10 cellular contexts compared by ENCODE assay signal in the genomic region with DNA sequence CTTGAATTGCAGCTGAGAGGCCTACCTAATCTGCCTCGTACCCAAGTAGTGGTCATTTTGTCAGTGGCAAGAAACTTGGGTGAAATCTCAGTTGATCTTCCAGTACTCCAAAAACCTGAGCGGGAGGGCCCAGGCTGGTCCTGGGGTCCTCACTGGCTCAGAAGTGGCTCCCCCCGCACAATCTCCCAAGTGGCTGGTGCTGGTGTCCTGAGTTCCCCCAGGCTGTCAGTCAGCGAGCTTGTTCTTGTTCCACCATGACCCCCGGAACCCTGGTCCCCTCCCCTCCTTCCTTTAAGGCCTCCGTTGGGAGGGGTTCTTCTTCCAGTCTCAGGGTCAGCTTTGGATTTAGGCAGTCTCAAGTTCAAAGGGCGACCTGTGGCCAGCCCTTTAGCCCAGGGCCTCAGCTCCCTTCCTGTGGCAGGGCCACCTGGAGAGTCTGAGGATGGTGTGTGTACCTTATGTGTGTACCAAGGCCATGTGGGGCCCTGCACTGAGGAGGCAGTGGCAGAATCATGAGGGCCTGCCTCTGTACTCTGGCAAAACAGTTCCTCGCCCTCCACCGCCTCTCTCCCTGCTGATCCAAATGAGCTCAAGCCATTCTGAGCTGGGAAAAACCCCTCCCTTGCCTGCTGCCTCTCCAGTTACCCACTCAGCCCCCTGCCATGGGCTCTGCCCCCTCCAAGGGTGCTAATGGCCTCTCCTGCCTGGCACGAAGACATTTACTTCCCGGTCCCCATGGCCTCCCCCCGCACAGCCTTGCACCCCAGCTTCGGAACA. TPM values are rescaled to one million over a fixed set of nuclear protein-coding genes. Genes with fewer than 3 reads are reported as not detected.
DNase-seq lines count a peak whose midpoint lies in the region; ATAC-seq and TF ChIP-seq lines count a peak whose summit lies in the region.
"Had no signal": no experiment of that assay in that cellular context is flagged by ENCODE, and none has a peak within 500 bp of the region (broad histone marks: within the 10 kb centered on the region; RNA-seq: fewer than 3 reads in every experiment).

No MANE protein-coding gene starts in this region.

- no peak for TF ChIP-seq CTCF in 22Rv1 (IDR thresholded peaks at IDR 0.05)

- no peaks in the 10 kb centered on the region for H3K9me3 ChIP-seq in NT2/D1 (ENCODE audit: insufficient read depth, low read length)
- H3K9me3 ChIP-seq in mesodermal cell (ENCODE audit: control insufficient read depth, low read length), result no peaks in the 10 kb centered on the region

- no peak overlapping the region for H3K4me3 ChIP-seq in NT2/D1 (ENCODE audit: insufficient read length, low read depth)
- H3K4me3 ChIP-seq in mesodermal cell (ENCODE audit: extremely low read depth, insufficient read depth, low read length, poor library complexity, severe bottlenecking), result no peak overlapping the region
- H3K4me3 ChIP-seq: skin epidermis had no signal

- H3K4me1 ChIP-seq in NT2/D1 (ENCODE audit: insufficient read depth, insufficient read length), result peaks cover 15% of the 10 kb centered on the region
- H3K4me1 ChIP-seq in mesodermal cell (ENCODE audit: control insufficient read depth, insufficient read depth, low read length, poor library complexity, severe bottlenecking), result peaks cover 23% of the 10 kb centered on the region

- H3K36me3 ChIP-seq in NT2/D1 (ENCODE audit: insufficient read depth, insufficient read length, low read length) (peaks cover 55% of the 10 kb centered on the region), mesodermal cell (ENCODE audit: control insufficient read depth, insufficient read depth, low read length) (peaks cover 30% of the 10 kb centered on the region)

- peak overlapping the region; percentile 15 for H3K9ac ChIP-seq in NT2/D1 (ENCODE audit: insufficient read length, low read depth)

- H3K27ac ChIP-seq in 22Rv1 (peak overlapping the region; percentile 10; the same call in 1 of the 2 replicates), mesodermal cell (ENCODE audit: low read depth, low read length, severe bottlenecking) (peak overlapping the region; percentile 1)

- no peak for DNase-seq in NT2/D1 (ENCODE audit: low read depth, low spot score)
- no peak for DNase-seq in stimulated activated naive CD4-positive, alpha-beta T cell (lab: John Stamatoyannopoulos, UW)
- DNase-seq: CD4-positive, alpha-beta memory T cell; MM.1S; stimulated activated naive CD4-positive, alpha-beta T cell treated with Interleukin-2 at 50 U/mL for 16 hours had no signal

- no peaks in the 10 kb centered on the region for H3K27me3 ChIP-seq in NT2/D1 (ENCODE audit: insufficient read depth, insufficient read length)

- ATAC-seq in HG02870 (IDR thresholded peaks at IDR 0.05; ENCODE audit: unreplicated experiment), result no peak
- no peak for ATAC-seq in GM21723 (IDR thresholded peaks at IDR 0.05; ENCODE audit: unreplicated experiment)

- 94 to 95% methylated on average over 8 to 9 of the region's 13 CpGs for WGBS in mesodermal cell (ENCODE audit: insufficient coverage in 2 of 2), 2 experiments

RNA-seq across cellular contexts. Expression of a gene that starts 4.5 kb away (rescaled TPM):
- 229 TPM for polyA plus RNA-seq in mesodermal cell (2013, experiment 1 of 2)
- polyA plus RNA-seq in mesodermal cell (2013, experiment 2 of 2), result 194 TPM

RNA-seq across cellular contexts. Expression of a gene that starts 19.5 kb away (rescaled TPM):
- 284 TPM for polyA plus RNA-seq in mesodermal cell (2013, experiment 1 of 2)
- polyA plus RNA-seq in mesodermal cell (2013, experiment 2 of 2), result 227 TPM

RNA-seq across cellular contexts. Expression of a gene that starts 31.3 kb away (rescaled TPM):
- polyA plus RNA-seq in mesodermal cell (2013, experiment 1 of 2), result 8.4 TPM
- 5.4 TPM for polyA plus RNA-seq in mesodermal cell (2013, experiment 2 of 2)

RNA-seq across cellular contexts. Expression of a gene that starts 31.7 kb away (rescaled TPM):
- 3.6 TPM for polyA plus RNA-seq in mesodermal cell (2013, experiment 1 of 2)
- polyA plus RNA-seq in mesodermal cell (2013, experiment 2 of 2), result 2.8 TPM

RNA-seq across cellular contexts. Expression of a gene that starts 38.9 kb away (rescaled TPM):
- 65.4 TPM for polyA plus RNA-seq in mesodermal cell (2013, experiment 1 of 2)
- 52.5 TPM for polyA plus RNA-seq in mesodermal cell (2013, experiment 2 of 2)
